Comparison of ENCODE assay signal across 8 cellular contexts in genomic region chr11:16791494-16791961, GRCh38. TPM values are rescaled to one million over a fixed set of nuclear protein-coding genes. Genes with fewer than 3 reads are reported as not detected.
DNase-seq lines count a peak whose midpoint lies in the region; ATAC-seq and TF ChIP-seq lines count a peak whose summit lies in the region.

No MANE protein-coding gene starts in this region.

- H3K27ac ChIP-seq in foreskin keratinocyte (peak overlapping the region; percentile 22), sigmoid colon (peak overlapping the region; percentile 44 to 61 (median 52))

- TF ChIP-seq EP300 in sigmoid colon (IDR thresholded peaks at IDR 0.05): no peak

- no peak overlapping the region for H3K4me3 ChIP-seq in sigmoid colon

- in situ Hi-C loops in SK-MEL-5 (cut with HindIII; ENCODE audit: low pct_unique_long_range_greater_than_20kb, low sequenced_read_pairs): no loop called here

- intact Hi-C loops in sigmoid colon (cut with DNase I): no loop called here

- no peak for TF ChIP-seq CTCF in foreskin keratinocyte (conservative IDR thresholded peaks at IDR 0.05)
- TF ChIP-seq CTCF in sigmoid colon (IDR thresholded peaks at IDR 0.05): no peak

- no peaks in the 10 kb centered on the region for H3K36me3 ChIP-seq in sigmoid colon

- H3K27me3 ChIP-seq in foreskin keratinocyte (no peaks in the 10 kb centered on the region), sigmoid colon (no peaks in the 10 kb centered on the region)

- ATAC-seq in foreskin keratinocyte: peak; percentile 77
- ATAC-seq in GM21515 (IDR thresholded peaks at IDR 0.05; ENCODE audit: unreplicated experiment): no peak
- no peak for ATAC-seq in GM21619 (IDR thresholded peaks at IDR 0.05; ENCODE audit: unreplicated experiment)

- DNase-seq in GM03348 (ENCODE audit: low spot score) (peak; percentile 91), SK-MEL-5 (ENCODE audit: low read depth, low spot score) (peak; percentile 68), foreskin keratinocyte (peak; percentile 72 to 82), sigmoid colon (no peak), DMS79 treated with DMSO at 0.1 percent for 48 hours (lab: John Stamatoyannopoulos, UW) (no peak), NCI-H2029 treated with DMSO at 0.1 percent for 48 hours (lab: John Stamatoyannopoulos, UW) (no peak)

- WGBS in sigmoid colon, 2 donors: 61 to 75% methylated on average over 9 of the region's 9 CpGs

- TF ChIP-seq POLR2A in sigmoid colon (IDR thresholded peaks at IDR 0.05): no peak

- H3K4me1 ChIP-seq in foreskin keratinocyte (peaks cover 29% of the 10 kb centered on the region), sigmoid colon (peaks cover 0 to 12% (median 3%) of the 10 kb centered on the region in 4 donors)

- H3K9me3 ChIP-seq in sigmoid colon: no peaks in the 10 kb centered on the region

RNA-seq across cellular contexts. Expression of gene C11orf58, which starts 53.1 kb away (rescaled TPM):
- 152 and 155 TPM in 2 replicates for total RNA-seq in SK-MEL-5 (2014; rRNA removed; shearing (Covaris generic))
- 101 and 102 TPM in 2 replicates for polyA plus RNA-seq in SK-MEL-5 (2015; cell fraction: cytosol; rRNA removed)
- 91.3 and 114 TPM in 2 replicates for polyA plus RNA-seq in SK-MEL-5 (2015; cell fraction: nucleus; rRNA removed)
- total RNA-seq in foreskin keratinocyte (110 and 126 TPM in 2 replicates), sigmoid colon (100 to 1,000 TPM; 136 to 222 (median 178) TPM)
- polyA plus RNA-seq in foreskin keratinocyte (91.1 and 106 TPM in 2 replicates), sigmoid colon (100 to 1,000 TPM in 2 of 3 donors, 10 to 100 TPM in 1; 89.8 to 117 (median 108) TPM)

Comparison
In these comparisons a context has a peak if more than half of its experiments do, and no peak if none do; other contexts are left out.
1. DNase-seq: peak in GM03348 (single experiment), SK-MEL-5 (single experiment) and foreskin keratinocyte (2 of 2); none in sigmoid colon (single experiment), DMS79 treated with DMSO at 0.1 percent for 48 hours (single experiment) and NCI-H2029 treated with DMSO at 0.1 percent for 48 hours (single experiment).